ENCODE assay signal across 9 cellular contexts in the genomic region with DNA sequence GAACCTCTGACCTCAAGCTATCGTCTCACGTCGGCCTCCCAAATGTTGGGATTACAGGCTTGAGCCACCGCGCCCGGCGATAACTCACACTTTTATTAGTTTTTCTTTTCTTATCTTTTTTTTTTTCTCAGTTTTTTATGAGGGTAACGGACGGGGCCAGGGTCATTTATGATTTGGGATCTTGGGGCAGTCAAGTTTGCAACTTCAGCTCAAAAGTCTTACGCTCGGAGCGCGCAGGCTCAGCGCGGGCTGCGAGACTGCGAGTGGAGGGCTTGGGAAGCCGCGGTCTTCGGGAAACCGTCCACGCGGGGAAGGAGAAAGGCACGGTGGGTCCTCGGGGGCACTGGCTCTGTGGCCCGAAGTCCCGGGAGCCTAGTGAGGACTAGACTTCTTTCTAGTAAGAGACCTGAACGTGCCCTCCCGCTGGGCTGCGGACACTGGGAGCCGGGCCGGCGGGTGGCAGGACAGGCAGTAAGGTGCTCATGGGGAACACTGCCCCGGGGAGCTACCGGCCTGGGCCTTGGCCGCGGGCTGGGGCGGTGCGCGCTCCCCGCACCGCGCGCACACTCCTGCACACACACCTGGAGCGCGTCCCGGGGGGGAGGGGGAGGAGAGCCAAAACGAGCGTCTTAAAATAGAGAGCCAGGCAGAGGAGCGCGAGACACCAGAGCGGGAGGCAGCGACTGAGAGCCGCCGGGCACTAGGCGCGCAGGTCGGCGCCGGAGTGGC. TPM values are rescaled to one million over a fixed set of nuclear protein-coding genes. Genes with fewer than 3 reads are reported as not detected.
DNase-seq lines count a peak whose midpoint lies in the region; ATAC-seq lines count a peak whose summit lies in the region.
"Had no signal": no experiment of that assay in that cellular context is flagged by ENCODE, and none has a peak within 500 bp of the region (broad histone marks: within the 10 kb centered on the region; RNA-seq: fewer than 3 reads in every experiment).

No MANE protein-coding gene starts in this region.

- H3K9me3 Mint-ChIP-seq in activated naive CD4-positive, alpha-beta T cell treated with anti-CD3 and anti-CD28 coated beads for 36 hours: no peaks in the 10 kb centered on the region
- no peaks in the 10 kb centered on the region for H3K9me3 Mint-ChIP-seq in activated T-cell treated with anti-CD3 and anti-CD28 coated beads, Interleukin-2, amount 50 U/mL, for 72 hours

- DNase-seq in activated naive CD4-positive, alpha-beta T cell treated with anti-CD3 and anti-CD28 coated beads for 36 hours: peak; percentile 48
- no peak for DNase-seq in activated naive CD4-positive, alpha-beta T cell (lab: John Stamatoyannopoulos, UW)
- peak; percentile 18 to 42 for DNase-seq in activated T-cell treated with anti-CD3 and anti-CD28 coated beads, Interleukin-2, amount 50 U/mL, for 72 hours
- peak; percentile 5 for DNase-seq in stimulated activated CD4-positive, alpha-beta T cell treated with anti-CD3 and anti-CD28 coated beads, Interleukin-4, amount 100 ng/mL, for 1 hour

- H3K4me1 Mint-ChIP-seq in activated naive CD4-positive, alpha-beta T cell treated with anti-CD3 and anti-CD28 coated beads for 36 hours (ENCODE audit: low read depth): peaks cover 24% of the 10 kb centered on the region
- H3K4me1 Mint-ChIP-seq in activated T-cell treated with anti-CD3 and anti-CD28 coated beads, Interleukin-2, amount 50 U/mL, for 72 hours (ENCODE audit: low read depth): peaks cover 32% of the 10 kb centered on the region

- peaks cover 9% of the 10 kb centered on the region; the same call in 1 of the 2 replicates for H3K4me1 ChIP-seq in iPS-20b (ENCODE audit: insufficient read depth, low read length)

- no peak overlapping the region for H3K9ac ChIP-seq in iPS-20b (ENCODE audit: low read depth, low read length)

- H3K27ac Mint-ChIP-seq in activated naive CD4-positive, alpha-beta T cell treated with anti-CD3 and anti-CD28 coated beads for 36 hours: no peak overlapping the region
- H3K27ac Mint-ChIP-seq in activated T-cell treated with anti-CD3 and anti-CD28 coated beads, Interleukin-2, amount 50 U/mL, for 72 hours: peak overlapping the region; percentile 69

- no peaks in the 10 kb centered on the region for H3K36me3 Mint-ChIP-seq in activated naive CD4-positive, alpha-beta T cell treated with anti-CD3 and anti-CD28 coated beads for 36 hours (ENCODE audit: low read depth)
- H3K36me3 Mint-ChIP-seq in activated T-cell treated with anti-CD3 and anti-CD28 coated beads, Interleukin-2, amount 50 U/mL, for 72 hours (ENCODE audit: insufficient read depth in 2 of 2): peaks cover 0 to 2% of the 10 kb centered on the region in 2 donors

- ATAC-seq in activated T-cell treated with anti-CD3 and anti-CD28 coated beads, Interleukin-2, amount 50 U/mL, for 72 hours (replicated peaks in 1 of 2): peak; percentile 43 to 57
- no peak for ATAC-seq in GM18517 (IDR thresholded peaks at IDR 0.05; ENCODE audit: unreplicated experiment)
- no peak for ATAC-seq in HG03045 (IDR thresholded peaks at IDR 0.05; ENCODE audit: unreplicated experiment)
- no peak for ATAC-seq in HG02763 (IDR thresholded peaks at IDR 0.05; ENCODE audit: unreplicated experiment)

- peaks cover 72% of the 10 kb centered on the region for H3K27me3 Mint-ChIP-seq in activated naive CD4-positive, alpha-beta T cell treated with anti-CD3 and anti-CD28 coated beads for 36 hours (ENCODE audit: low read depth)
- H3K27me3 Mint-ChIP-seq in activated T-cell treated with anti-CD3 and anti-CD28 coated beads, Interleukin-2, amount 50 U/mL, for 72 hours (ENCODE audit: low read depth): peaks cover 87% of the 10 kb centered on the region

- intact Hi-C loops in activated naive CD4-positive, alpha-beta T cell treated with anti-CD3 and anti-CD28 coated beads for 36 hours (cut with micrococcal nuclease): loop anchor here (1.0 kb wide), 1 partner anchor 11 kb away; no protein-coding TSS in a partner anchor

- H3K4me3 ChIP-seq in iPS-20b (ENCODE audit: low read length): peak overlapping the region; percentile 67; the same call in 1 of the 2 replicates

- H3K36me3 ChIP-seq in iPS-20b (ENCODE audit: insufficient read depth, low read depth, low read length): no peaks in the 10 kb centered on the region

- H3K9me3 ChIP-seq in iPS-20b (ENCODE audit: insufficient read depth, low read depth, low read length): no peaks in the 10 kb centered on the region; the same call in 1 of the 2 replicates

- peaks cover 100% of the 10 kb centered on the region for H3K27me3 ChIP-seq in iPS-20b (ENCODE audit: insufficient read depth, low read length)

- peak overlapping the region; percentile 65 for H3K4me3 Mint-ChIP-seq in activated naive CD4-positive, alpha-beta T cell treated with anti-CD3 and anti-CD28 coated beads for 36 hours
- H3K4me3 Mint-ChIP-seq in activated T-cell treated with anti-CD3 and anti-CD28 coated beads, Interleukin-2, amount 50 U/mL, for 72 hours: peak overlapping the region; percentile 81 to 91

- H3K27ac ChIP-seq in iPS-20b (ENCODE audit: low read length): no peak overlapping the region
- H3K27ac ChIP-seq: SK-N-MC had no signal

- CTCF ChIA-PET in activated naive CD4-positive, alpha-beta T cell treated with anti-CD3 and anti-CD28 coated beads for 36 hours (lab: Charles Lee): interaction anchor here (0.6 to 4.1 kb wide), 12 partner anchors 9 to 374 kb away, joined by 3 to 33 read pairs (median 4); no protein-coding TSS in a partner anchor

RNA-seq across cellular contexts. Expression of a gene that starts 0.5 kb away (rescaled TPM):
- 1 to 10 TPM; 3.2 to 3.8 TPM for total RNA-seq in activated naive CD4-positive, alpha-beta T cell treated with anti-CD3 and anti-CD28 coated beads for 36 hours
- total RNA-seq in activated T-cell treated with anti-CD3 and anti-CD28 coated beads, Interleukin-2, amount 50 U/mL, for 72 hours: 1 to 10 TPM; 4.1 to 5.8 TPM

Comparison
In these comparisons a context has a peak if more than half of its experiments do, and no peak if none do; other contexts are left out.
1. DNase-seq: peak in activated naive CD4-positive, alpha-beta T cell treated with anti-CD3 and anti-CD28 coated beads for 36 hours (single experiment), activated T-cell treated with anti-CD3 and anti-CD28 coated beads, Interleukin-2, amount 50 U/mL, for 72 hours (2 of 2) and stimulated activated CD4-positive, alpha-beta T cell treated with anti-CD3 and anti-CD28 coated beads, Interleukin-4, amount 100 ng/mL, for 1 hour (single experiment); none in activated naive CD4-positive, alpha-beta T cell (0 of 4).
2. ATAC-seq: peak in activated T-cell treated with anti-CD3 and anti-CD28 coated beads, Interleukin-2, amount 50 U/mL, for 72 hours (2 of 2); none in GM18517 (single experiment), HG03045 (single experiment) and HG02763 (single experiment).